Comparison of ENCODE assay signal across 8 cellular contexts in genomic region chr11:59616396-59616982, GRCh38. TPM values are rescaled to one million over a fixed set of nuclear protein-coding genes. Genes with fewer than 3 reads are reported as not detected.
A peak's percentile ranks its signal among the peaks of the same experiment; 100 is the strongest.
DNase-seq lines count a peak whose midpoint lies in the region; ATAC-seq and TF ChIP-seq lines count a peak whose summit lies in the region.

No MANE protein-coding gene starts in this region.

- H3K27me3 ChIP-seq in hepatocyte = no peaks in the 10 kb centered on the region

- peaks cover 23% of the 10 kb centered on the region for H3K4me1 ChIP-seq in hepatocyte (ENCODE audit: insufficient read depth)

- WGBS in hepatocyte (ENCODE audit: low lambda C conversion rate, missing lambda C conversion rate) = 15% methylated on average over 18 of the region's 18 CpGs

- DNase-seq in activated CD4-positive, alpha-beta T cell treated with anti-CD3 and anti-CD28 coated beads, Interleukin-2, amount 10 ng/mL, durations not matched to agents 24 days and 14 days = no peak
- no peak for DNase-seq in activated CD4-positive, alpha-beta T cell treated with anti-CD3 and anti-CD28 coated beads, Interleukin-2, amount 50 U/mL, for 4 hours
- no peak for DNase-seq in activated T-helper 1 cell treated with anti-CD3 and anti-CD28 coated beads, Interleukin-12 subunit alpha, Interleukin-12 subunit beta, Interleukin-2, Interleukin-4 antibody, amounts not matched to agents 30 ng/mL and 10 ng/mL and 1 ng/mL, durations not matched to agents 14 hours and 24 hours and 36 hours (ENCODE audit: low spot score)
- DNase-seq in hepatocyte (ENCODE audit: low spot score) (no peak), GM13977 (ENCODE audit: low spot score) (no peak)
- no peak for DNase-seq in stimulated activated effector memory CD8-positive, alpha-beta T cell treated with anti-CD3 and anti-CD28 coated beads, Interleukin-12 subunit alpha, Interleukin-12 subunit beta, amount 100 ng/mL, for 72 hours (ENCODE audit: low spot score in 2 of 2)

- H4K20me1 ChIP-seq in hepatocyte (ENCODE audit: insufficient read depth, poor library complexity, severe bottlenecking) = peaks cover 33% of the 10 kb centered on the region

- peak overlapping the region; percentile 71 for H3K4me2 ChIP-seq in hepatocyte

- no peaks in the 10 kb centered on the region for H3K9me3 Mint-ChIP-seq in activated CD4-positive, alpha-beta T cell treated with anti-CD3 and anti-CD28 coated beads, Interleukin-2, amount 10 ng/mL, durations not matched to agents 24 days and 14 days
- H3K9me3 Mint-ChIP-seq in activated T-helper 1 cell treated with anti-CD3 and anti-CD28 coated beads, Interleukin-12 subunit alpha, Interleukin-12 subunit beta, Interleukin-2, Interleukin-4 antibody, amounts not matched to agents 30 ng/mL and 10 ng/mL and 1 ng/mL, durations not matched to agents 14 hours and 24 hours and 36 hours = no peaks in the 10 kb centered on the region
- H3K9me3 Mint-ChIP-seq in stimulated activated effector memory CD8-positive, alpha-beta T cell treated with anti-CD3 and anti-CD28 coated beads, Interleukin-12 subunit alpha, Interleukin-12 subunit beta, amount 100 ng/mL, for 72 hours = no peaks in the 10 kb centered on the region

- TF ChIP-seq CTCF in hepatocyte (IDR thresholded peaks at IDR 0.05; ENCODE audit: poor library complexity) = no peak
- no peak for TF ChIP-seq CTCF in GM13977 (IDR thresholded peaks at IDR 0.05; ENCODE audit: extremely low read depth, insufficient read depth, missing control alignments)

- in situ Hi-C loops in GM13977 (cut with MboI; ENCODE audit: low pct_unique_long_range_greater_than_20kb, low sequenced_read_pairs, unreplicated experiment) = no loop called here

- H3K27ac ChIP-seq in hepatocyte = peak overlapping the region; percentile 86

- peak overlapping the region; percentile 14 for H3K4me3 ChIP-seq in hepatocyte

- peaks cover 38% of the 10 kb centered on the region for H3K79me2 ChIP-seq in hepatocyte

- no peaks in the 10 kb centered on the region for H3K9me3 ChIP-seq in hepatocyte (ENCODE audit: low read depth)

- intact Hi-C loops in activated CD4-positive, alpha-beta T cell treated with anti-CD3 and anti-CD28 coated beads, Interleukin-2, amount 10 ng/mL, durations not matched to agents 24 days and 14 days (cut with micrococcal nuclease) = loop anchor here (1.0 to 10.0 kb wide), 5 partner anchors 53 to 472 kb away; partner anchors contain the start of genes FAM111A, MRPL16 and PATL1
- intact Hi-C loops in activated T-helper 1 cell treated with anti-CD3 and anti-CD28 coated beads, Interleukin-12 subunit alpha, Interleukin-12 subunit beta, Interleukin-2, Interleukin-4 antibody, amounts not matched to agents 30 ng/mL and 10 ng/mL and 1 ng/mL, durations not matched to agents 14 hours and 24 hours and 36 hours (cut with micrococcal nuclease) = loop anchor here (1.0 to 10.0 kb wide), 9 partner anchors 53 to 1952 kb away; partner anchors contain the start of genes MRPL16, PATL1 and ZDHHC5

- H3K9me2 ChIP-seq in hepatocyte (replicated peaks; ENCODE audit: insufficient read depth) = no peaks in the 10 kb centered on the region

- H3K36me3 ChIP-seq in hepatocyte (replicated peaks; ENCODE audit: insufficient read depth, low read depth) = no peaks in the 10 kb centered on the region

- H2AFZ ChIP-seq in hepatocyte = peak overlapping the region; percentile 59

- H3K4me3 Mint-ChIP-seq in activated CD4-positive, alpha-beta T cell treated with anti-CD3 and anti-CD28 coated beads, Interleukin-2, amount 10 ng/mL, durations not matched to agents 24 days and 14 days = peak overlapping the region; percentile 94
- H3K4me3 Mint-ChIP-seq in activated T-helper 1 cell treated with anti-CD3 and anti-CD28 coated beads, Interleukin-12 subunit alpha, Interleukin-12 subunit beta, Interleukin-2, Interleukin-4 antibody, amounts not matched to agents 30 ng/mL and 10 ng/mL and 1 ng/mL, durations not matched to agents 14 hours and 24 hours and 36 hours = peak overlapping the region; percentile 80
- peak overlapping the region; percentile 93 for H3K4me3 Mint-ChIP-seq in stimulated activated effector memory CD8-positive, alpha-beta T cell treated with anti-CD3 and anti-CD28 coated beads, Interleukin-12 subunit alpha, Interleukin-12 subunit beta, amount 100 ng/mL, for 72 hours

- peaks cover 40% of the 10 kb centered on the region for H3K4me1 Mint-ChIP-seq in activated CD4-positive, alpha-beta T cell treated with anti-CD3 and anti-CD28 coated beads, Interleukin-2, amount 10 ng/mL, durations not matched to agents 24 days and 14 days
- H3K4me1 Mint-ChIP-seq in activated T-helper 1 cell treated with anti-CD3 and anti-CD28 coated beads, Interleukin-12 subunit alpha, Interleukin-12 subunit beta, Interleukin-2, Interleukin-4 antibody, amounts not matched to agents 30 ng/mL and 10 ng/mL and 1 ng/mL, durations not matched to agents 14 hours and 24 hours and 36 hours (ENCODE audit: low read depth) = peaks cover 34% of the 10 kb centered on the region
- H3K4me1 Mint-ChIP-seq in stimulated activated effector memory CD8-positive, alpha-beta T cell treated with anti-CD3 and anti-CD28 coated beads, Interleukin-12 subunit alpha, Interleukin-12 subunit beta, amount 100 ng/mL, for 72 hours = peaks cover 34% of the 10 kb centered on the region

- peaks cover 19% of the 10 kb centered on the region for H3K36me3 Mint-ChIP-seq in activated CD4-positive, alpha-beta T cell treated with anti-CD3 and anti-CD28 coated beads, Interleukin-2, amount 10 ng/mL, durations not matched to agents 24 days and 14 days (ENCODE audit: low read depth)
- H3K36me3 Mint-ChIP-seq in activated T-helper 1 cell treated with anti-CD3 and anti-CD28 coated beads, Interleukin-12 subunit alpha, Interleukin-12 subunit beta, Interleukin-2, Interleukin-4 antibody, amounts not matched to agents 30 ng/mL and 10 ng/mL and 1 ng/mL, durations not matched to agents 14 hours and 24 hours and 36 hours (ENCODE audit: low read depth) = peaks cover 14% of the 10 kb centered on the region
- peaks cover 39% of the 10 kb centered on the region for H3K36me3 Mint-ChIP-seq in stimulated activated effector memory CD8-positive, alpha-beta T cell treated with anti-CD3 and anti-CD28 coated beads, Interleukin-12 subunit alpha, Interleukin-12 subunit beta, amount 100 ng/mL, for 72 hours

- peak overlapping the region; percentile 91 for H3K27ac Mint-ChIP-seq in activated CD4-positive, alpha-beta T cell treated with anti-CD3 and anti-CD28 coated beads, Interleukin-2, amount 10 ng/mL, durations not matched to agents 24 days and 14 days
- H3K27ac Mint-ChIP-seq in activated T-helper 1 cell treated with anti-CD3 and anti-CD28 coated beads, Interleukin-12 subunit alpha, Interleukin-12 subunit beta, Interleukin-2, Interleukin-4 antibody, amounts not matched to agents 30 ng/mL and 10 ng/mL and 1 ng/mL, durations not matched to agents 14 hours and 24 hours and 36 hours = peak overlapping the region; percentile 96
- H3K27ac Mint-ChIP-seq in stimulated activated effector memory CD8-positive, alpha-beta T cell treated with anti-CD3 and anti-CD28 coated beads, Interleukin-12 subunit alpha, Interleukin-12 subunit beta, amount 100 ng/mL, for 72 hours = peak overlapping the region; percentile 88

- no peak for ATAC-seq in stimulated activated effector memory CD8-positive, alpha-beta T cell treated with anti-CD3 and anti-CD28 coated beads, Interleukin-12 subunit alpha, Interleukin-12 subunit beta, amount 100 ng/mL, for 72 hours
- ATAC-seq in HG02759 (IDR thresholded peaks at IDR 0.05; ENCODE audit: unreplicated experiment) (no peak), GM18909 (IDR thresholded peaks at IDR 0.05; ENCODE audit: poor library complexity, unreplicated experiment) (no peak)

- no peaks in the 10 kb centered on the region for H3K27me3 Mint-ChIP-seq in activated CD4-positive, alpha-beta T cell treated with anti-CD3 and anti-CD28 coated beads, Interleukin-2, amount 10 ng/mL, durations not matched to agents 24 days and 14 days
- no peaks in the 10 kb centered on the region for H3K27me3 Mint-ChIP-seq in activated T-helper 1 cell treated with anti-CD3 and anti-CD28 coated beads, Interleukin-12 subunit alpha, Interleukin-12 subunit beta, Interleukin-2, Interleukin-4 antibody, amounts not matched to agents 30 ng/mL and 10 ng/mL and 1 ng/mL, durations not matched to agents 14 hours and 24 hours and 36 hours (ENCODE audit: insufficient read depth)

RNA-seq across cellular contexts. Expression of gene OSBP, which starts 0.9 kb away (rescaled TPM):
- total RNA-seq in activated CD4-positive, alpha-beta T cell treated with anti-CD3 and anti-CD28 coated beads, Interleukin-2, amount 10 ng/mL, durations not matched to agents 24 days and 14 days = 39.7 and 40.1 TPM in 2 replicates
- total RNA-seq in activated T-helper 1 cell treated with anti-CD3 and anti-CD28 coated beads, Interleukin-12 subunit alpha, Interleukin-12 subunit beta, Interleukin-2, Interleukin-4 antibody, amounts not matched to agents 30 ng/mL and 10 ng/mL and 1 ng/mL, durations not matched to agents 14 hours and 24 hours and 36 hours = 40.5 and 41.7 TPM in 2 replicates
- 40.0 and 43.8 TPM in 2 replicates for total RNA-seq in hepatocyte
- 28.6 and 33.0 TPM in 2 replicates for polyA plus RNA-seq in hepatocyte

RNA-seq across cellular contexts. Expression of gene PATL1, which starts 52.3 kb away (rescaled TPM):
- 72.4 and 76.1 TPM in 2 replicates for total RNA-seq in activated CD4-positive, alpha-beta T cell treated with anti-CD3 and anti-CD28 coated beads, Interleukin-2, amount 10 ng/mL, durations not matched to agents 24 days and 14 days
- 68.7 and 74.0 TPM in 2 replicates for total RNA-seq in activated T-helper 1 cell treated with anti-CD3 and anti-CD28 coated beads, Interleukin-12 subunit alpha, Interleukin-12 subunit beta, Interleukin-2, Interleukin-4 antibody, amounts not matched to agents 30 ng/mL and 10 ng/mL and 1 ng/mL, durations not matched to agents 14 hours and 24 hours and 36 hours
- 19.7 and 21.6 TPM in 2 replicates for total RNA-seq in hepatocyte
- 17.1 and 19.9 TPM in 2 replicates for polyA plus RNA-seq in hepatocyte
